28 cellular contexts compared by ENCODE assay signal in genomic region chr19:47756953-47757608, GRCh38. TPM values are rescaled to one million over a fixed set of nuclear protein-coding genes. Genes with fewer than 3 reads are reported as not detected.
DNase-seq lines count a peak whose midpoint lies in the region; ATAC-seq and TF ChIP-seq lines count a peak whose summit lies in the region.
"Had no signal": no experiment of that assay in that cellular context is flagged by ENCODE, and none has a peak within 500 bp of the region (broad histone marks: within the 10 kb centered on the region; RNA-seq: fewer than 3 reads in every experiment).

No MANE protein-coding gene starts in this region.

- no peak overlapping the region for H3K4me3 ChIP-seq in left ventricle myocardium inferior
- H3K4me3 ChIP-seq: gastroesophageal sphincter, GM23248, lung, skin epidermis had no signal

- no peak overlapping the region for H3K27ac ChIP-seq in CD4-positive, alpha-beta T cell (ENCODE audit: low read depth, low read length)
- H3K27ac ChIP-seq in left ventricle myocardium inferior (replicated peaks), result peak overlapping the region; percentile 16
- H3K27ac ChIP-seq: gastroesophageal sphincter, GM23248, skin epidermis had no signal

- no peak for ATAC-seq in CD4-positive, alpha-beta T cell (ENCODE audit: poor library complexity)
- ATAC-seq: esophagus mucosa, gastroesophageal sphincter, T-cell had no signal

- no peaks in the 10 kb centered on the region for H3K9me3 Mint-ChIP-seq in CD4-positive, alpha-beta T cell
- H3K9me3 Mint-ChIP-seq in nephron progenitor cell, result no peaks in the 10 kb centered on the region
- no peaks in the 10 kb centered on the region for H3K9me3 Mint-ChIP-seq in T-helper 2 cell treated with Interferon-gamma antibody and Interleukin-4, amounts not matched to agents 5 μg/mL and 100 μg/mL, for 36 hours
- H3K9me3 Mint-ChIP-seq: T-cell had no signal

- intact Hi-C loops in CD4-positive, alpha-beta T cell (cut with DNase I, micrococcal nuclease), result no loop called here
- intact Hi-C loops in left ventricle myocardium inferior (cut with micrococcal nuclease), result no loop called here

- no peaks in the 10 kb centered on the region for H3K4me1 ChIP-seq in left ventricle myocardium inferior
- H3K4me1 ChIP-seq: gastroesophageal sphincter had no signal

- H3K36me3 ChIP-seq in left ventricle myocardium inferior, result peaks cover 82% of the 10 kb centered on the region

- CTCF ChIA-PET in CD4-positive, alpha-beta T cell (lab: Charles Lee), result no interaction called here

- no peaks in the 10 kb centered on the region for H3K27me3 Mint-ChIP-seq in CD4-positive, alpha-beta T cell
- H3K27me3 Mint-ChIP-seq in nephron progenitor cell (ENCODE audit: low read depth, poor library complexity), result no peaks in the 10 kb centered on the region
- no peaks in the 10 kb centered on the region for H3K27me3 Mint-ChIP-seq in T-helper 2 cell treated with Interferon-gamma antibody and Interleukin-4, amounts not matched to agents 5 μg/mL and 100 μg/mL, for 36 hours (ENCODE audit: low read depth)
- H3K27me3 Mint-ChIP-seq: naive B cell, T-cell had no signal

- peaks cover 18% of the 10 kb centered on the region for H3K4me1 Mint-ChIP-seq in CD4-positive, alpha-beta T cell (ENCODE audit: low read depth)
- no peaks in the 10 kb centered on the region for H3K4me1 Mint-ChIP-seq in nephron progenitor cell
- H3K4me1 Mint-ChIP-seq in T-helper 2 cell treated with Interferon-gamma antibody and Interleukin-4, amounts not matched to agents 5 μg/mL and 100 μg/mL, for 36 hours (ENCODE audit: low read depth), result peaks cover 4% of the 10 kb centered on the region
- H3K4me1 Mint-ChIP-seq: CD14-positive monocyte, naive B cell had no signal

- no peaks in the 10 kb centered on the region for H3K9me3 ChIP-seq in CD4-positive, alpha-beta T cell (ENCODE audit: control insufficient read depth, low read length)
- peaks cover 5% of the 10 kb centered on the region for H3K9me3 ChIP-seq in left ventricle myocardium inferior (replicated peaks)
- H3K9me3 ChIP-seq: gastroesophageal sphincter had no signal

- H3K27me3 ChIP-seq in CD4-positive, alpha-beta T cell (ENCODE audit: control insufficient read depth, insufficient read depth, low read length), result no peaks in the 10 kb centered on the region
- H3K27me3 ChIP-seq in left ventricle myocardium inferior (ENCODE audit: low read depth), result no peaks in the 10 kb centered on the region
- H3K27me3 ChIP-seq: gastroesophageal sphincter had no signal

- POLR2A ChIA-PET in CD4-positive, alpha-beta T cell (lab: Charles Lee), result interaction anchor here (0.7 kb wide), 1 partner anchor 300 kb away, joined by 3 read pairs; no protein-coding TSS in a partner anchor

- DNase-seq in CD4-positive, alpha-beta T cell, result no peak
- peak; percentile 78 for DNase-seq in NCI-H2196 treated with DMSO at 0.1 percent for 48 hours (lab: John Stamatoyannopoulos, UW; ENCODE audit: unreplicated experiment)
- no peak for DNase-seq in left ventricle myocardium inferior
- DNase-seq in nephron progenitor cell, result no peak
- no peak for DNase-seq in effector CD8-positive, alpha-beta T cell (lab: John Stamatoyannopoulos, UW)
- DNase-seq in T-helper 2 cell treated with Interferon-gamma antibody and Interleukin-4, amounts not matched to agents 5 μg/mL and 100 μg/mL, for 36 hours (ENCODE audit: low spot score), result no peak
- no peak for DNase-seq in NCI-H446 treated with DMSO at 0.1 percent for 48 hours (lab: John Stamatoyannopoulos, UW)
- DNase-seq in islet precursor cell, result no peak
- DNase-seq: activated CD4-positive, alpha-beta T cell treated with anti-CD3 and anti-CD28 coated beads for 48 hours; activated gamma-delta T cell; amygdala; central memory CD4-positive, alpha-beta T cell; DMS53; GM23248; Kasumi-1; naive B cell; NCI-H1092; NCI-H2107; NCI-H524 treated with DMSO at 0.1 percent for 48 hours; SHP77 treated with DMSO at 0.1 percent for 48 hours; stimulated activated CD4-positive, alpha-beta T cell treated with anti-CD3 and anti-CD28 coated beads, Interleukin-4, amount 100 ng/mL, for 1 hour; T-cell had no signal

- peak overlapping the region; percentile 12 for H3K27ac Mint-ChIP-seq in CD4-positive, alpha-beta T cell
- H3K27ac Mint-ChIP-seq in nephron progenitor cell, result peak overlapping the region; percentile 57
- H3K27ac Mint-ChIP-seq in T-helper 2 cell treated with Interferon-gamma antibody and Interleukin-4, amounts not matched to agents 5 μg/mL and 100 μg/mL, for 36 hours, result no peak overlapping the region
- H3K27ac Mint-ChIP-seq: T-cell had no signal

- H3K4me3 Mint-ChIP-seq in CD4-positive, alpha-beta T cell, result no peak overlapping the region
- H3K4me3 Mint-ChIP-seq in nephron progenitor cell, result no peak overlapping the region
- H3K4me3 Mint-ChIP-seq in T-helper 2 cell treated with Interferon-gamma antibody and Interleukin-4, amounts not matched to agents 5 μg/mL and 100 μg/mL, for 36 hours, result no peak overlapping the region
- H3K4me3 Mint-ChIP-seq: CD14-positive monocyte had no signal

- TF ChIP-seq CTCF in CD4-positive, alpha-beta T cell (IDR thresholded peaks at IDR 0.05), result no peak
- no peak for TF ChIP-seq CTCF in left ventricle myocardium inferior (IDR thresholded peaks at IDR 0.05; ENCODE audit: borderline replicate concordance)
- TF ChIP-seq CTCF in nephron progenitor cell (IDR thresholded peaks at IDR 0.05), result no peak

- peaks cover 63% of the 10 kb centered on the region for H3K36me3 Mint-ChIP-seq in CD4-positive, alpha-beta T cell (ENCODE audit: low read depth)
- peaks cover 48% of the 10 kb centered on the region for H3K36me3 Mint-ChIP-seq in nephron progenitor cell (ENCODE audit: low read depth)
- peaks cover 44% of the 10 kb centered on the region for H3K36me3 Mint-ChIP-seq in T-helper 2 cell treated with Interferon-gamma antibody and Interleukin-4, amounts not matched to agents 5 μg/mL and 100 μg/mL, for 36 hours (ENCODE audit: low read depth)

RNA-seq across cellular contexts. Expression of gene NOP53, which starts 11.7 kb away (rescaled TPM):
- total RNA-seq in CD4-positive, alpha-beta T cell, result 1,000 to 10,000 TPM; 1,074 to 1,154 TPM
- 169 TPM for total RNA-seq in left ventricle myocardium inferior

RNA-seq across cellular contexts. Expression of gene SELENOW, which starts 21.4 kb away (rescaled TPM):
- total RNA-seq in CD4-positive, alpha-beta T cell, result 10 to 100 TPM; 71.6 TPM
- total RNA-seq in left ventricle myocardium inferior, result 1,019 TPM

RNA-seq across cellular contexts. Expression of gene EHD2, which starts 43.9 kb away (rescaled TPM):
- under 1 TPM in 1 of 2 experiments, not detected in 1; 0.16 TPM for total RNA-seq in CD4-positive, alpha-beta T cell
- total RNA-seq in left ventricle myocardium inferior, result 48.2 TPM

RNA-seq across cellular contexts. Expression of gene TPRX1, which starts 47.3 kb away (rescaled TPM):
- total RNA-seq in CD4-positive, alpha-beta T cell, result not detected
- total RNA-seq in left ventricle myocardium inferior, result not detected
- total RNA-seq: esophagus mucosa, gastroesophageal sphincter, GM23248, lung, posterior vena cava, T-cell had no signal

Comparison
In these comparisons a context has a peak if more than half of its experiments do, and no peak if none do; other contexts are left out.
1. RNA of gene SELENOW, which starts 21.4 kb away (total RNA-seq): 1,019 TPM in left ventricle myocardium inferior (single experiment); 71.6 TPM in CD4-positive, alpha-beta T cell; every median in the first group is over 10 times any median in the second.
2. RNA of gene EHD2, which starts 43.9 kb away (total RNA-seq): 48.2 TPM in left ventricle myocardium inferior (single experiment); 0.16 TPM in CD4-positive, alpha-beta T cell; every median in the first group is over 10 times any median in the second.